ENCODE assay signal across 8 cellular contexts in the genomic region with DNA sequence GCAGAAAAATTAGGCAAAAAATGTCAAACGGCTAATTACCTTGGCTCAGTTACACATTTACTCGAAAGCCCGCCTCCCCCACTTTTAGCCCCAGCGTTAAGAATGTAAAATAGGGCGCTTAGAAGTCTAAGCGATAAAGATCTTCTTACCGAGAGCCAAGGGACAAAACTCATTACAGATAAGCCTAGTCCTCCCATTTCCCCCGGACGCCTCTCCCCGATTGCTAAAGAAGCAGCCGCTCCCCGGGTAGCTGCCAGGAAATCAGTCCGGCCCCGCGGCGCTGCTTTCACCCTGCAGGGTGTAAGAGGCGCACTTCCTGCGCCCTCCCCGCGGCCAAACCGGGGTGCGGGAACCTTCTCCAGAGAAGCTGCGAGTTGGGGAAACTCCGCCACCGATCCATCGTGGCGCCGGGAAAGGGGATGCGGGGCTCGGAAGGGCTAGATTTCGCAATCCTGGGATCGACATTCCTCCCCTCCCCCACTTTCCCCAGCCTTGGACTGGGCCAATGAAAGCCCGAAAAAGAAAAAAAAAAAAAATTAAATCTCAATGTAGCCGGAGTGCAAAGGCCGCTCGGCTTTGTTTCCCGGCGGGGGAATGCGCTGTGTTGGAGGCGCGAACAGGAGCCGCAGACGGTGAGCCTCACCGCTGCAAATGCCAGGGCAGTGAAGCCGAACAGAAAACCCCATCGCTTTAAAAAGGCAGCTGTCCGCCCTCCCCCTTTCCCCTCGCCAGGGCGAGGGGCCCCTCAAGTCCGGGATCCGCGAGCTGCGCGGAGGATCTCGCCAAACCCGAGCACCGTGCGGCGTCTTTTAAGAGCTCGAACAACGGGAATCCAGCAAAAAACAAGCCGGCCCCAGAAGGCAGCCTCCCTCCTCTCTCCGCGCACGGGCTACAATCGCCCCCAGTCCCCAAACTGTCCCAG. TPM values are rescaled to one million over a fixed set of nuclear protein-coding genes. Genes with fewer than 3 reads are reported as not detected.
DNase-seq lines count a peak whose midpoint lies in the region; ATAC-seq, FAIRE-seq and TF ChIP-seq lines count a peak whose summit lies in the region.

No MANE protein-coding gene starts in this region.

- no peaks in the 10 kb centered on the region for H3F3A ChIP-seq in PC-9 (ENCODE audit: insufficient read depth, low read depth)

- FAIRE-seq in keratinocyte (lab: Jason Lieb, UNC), result peak; percentile 5

- H3K79me2 ChIP-seq in PC-9 (ENCODE audit: low read depth) (0 out of 2 replicates have a peak, but pooled peaks cover 5% of the 10 kb centered on the region), keratinocyte (ENCODE audit: control insufficient read depth, insufficient read depth, low read length) (peaks cover 33% of the 10 kb centered on the region)

- POLR2A ChIA-PET in PC-9 (lab: Charles Lee; ENCODE audit: unreplicated experiment), result interaction anchor here (0.7 kb wide), 2 partner anchors 165 to 630 kb away, joined by 12 to 13 read pairs; no protein-coding TSS in a partner anchor

- peaks cover 56% of the 10 kb centered on the region for H3K27me3 ChIP-seq in HL-60 (ENCODE audit: insufficient read depth, poor library complexity, severe bottlenecking)
- no peaks in the 10 kb centered on the region for H3K27me3 ChIP-seq in PC-9 (ENCODE audit: insufficient read depth, low read depth)
- H3K27me3 ChIP-seq in keratinocyte (ENCODE audit: control insufficient read depth, extremely low read depth, insufficient read depth, low read length), result no peaks in the 10 kb centered on the region

- peak overlapping the region; percentile 39 for H3K4me3 ChIP-seq in HL-60 (replicated peaks; ENCODE audit: insufficient read depth, low read length)
- peak overlapping the region; percentile 74 for H3K4me3 ChIP-seq in PC-9
- H3K4me3 ChIP-seq in keratinocyte (ENCODE audit: control insufficient read depth in 2 of 3, extremely low read depth in 1 of 3, insufficient read depth in 2 of 3, low read depth in 1 of 3, low read length in 3 of 3), result peak overlapping the region; percentile 70 to 91 (median 79)
- H3K4me3 ChIP-seq in skin epidermis, result peak overlapping the region; percentile 47 to 72 (median 57)

- no peaks in the 10 kb centered on the region for H3K9me2 ChIP-seq in PC-9 (ENCODE audit: insufficient read depth)

- H3K9me3 ChIP-seq in PC-9 (ENCODE audit: insufficient read depth, low read depth), result no peaks in the 10 kb centered on the region
- H3K9me3 ChIP-seq in keratinocyte (ENCODE audit: control insufficient read depth, low read depth, low read length), result no peaks in the 10 kb centered on the region

- H3K9me1 ChIP-seq in keratinocyte (ENCODE audit: control insufficient read depth, extremely low read depth, insufficient read depth, low read length), result no peaks in the 10 kb centered on the region

- dilution Hi-C loops in keratinocyte (cut with MboI; ENCODE audit: extremely low pct_ligation_motif_present, low sequenced_read_pairs), result no loop called here

- DNase-seq in C1 segment of cervical spinal cord (lab: John Stamatoyannopoulos, UW), result peak in 12 of 14 donors; percentile 3 to 70 (median 46)
- DNase-seq in HL-60 (ENCODE audit: low read depth in 1 of 2, low spot score in 1 of 2), result peak in 1 of 2 experiments; percentile 62
- peak; percentile 71 to 73 for DNase-seq in PC-9
- DNase-seq in caudate nucleus (lab: John Stamatoyannopoulos, UW), result peak in 48 of 61 donors; percentile 11 to 78 (median 48)
- no peak for DNase-seq in keratinocyte (ENCODE audit: low read depth, low spot score)

- BruUV-seq in PC-9 (replicated peaks; lab: Mats Ljungman, UMichigan), result TSS peak; percentile 71

- peak overlapping the region; percentile 88 for H3K9ac ChIP-seq in keratinocyte (ENCODE audit: control insufficient read depth, extremely low read depth, insufficient read depth, low read length)

- no peaks in the 10 kb centered on the region for H4K20me1 ChIP-seq in PC-9 (ENCODE audit: insufficient read depth)
- H4K20me1 ChIP-seq in keratinocyte (ENCODE audit: control insufficient read depth, extremely low read depth, insufficient read depth, low read length), result peaks cover 3% of the 10 kb centered on the region

- H3K27ac ChIP-seq in HL-60 (replicated peaks) (no peak overlapping the region), PC-9 (0 out of 2 replicates have a peak overlapping the region, but pooled peaks have one; percentile 1), caudate nucleus (ENCODE audit: low read depth, low read length) (peak overlapping the region; percentile 76), keratinocyte (ENCODE audit: control insufficient read depth, insufficient read depth, low read length) (peak overlapping the region; percentile 84), skin epidermis (peak overlapping the region; percentile 62 to 94 (median 88))

- H3K4me2 ChIP-seq in PC-9, result peak overlapping the region; percentile 84
- peak overlapping the region; percentile 73 for H3K4me2 ChIP-seq in keratinocyte (ENCODE audit: control insufficient read depth, extremely low read depth, insufficient read depth, low read depth, low read length)

- H2AFZ ChIP-seq in PC-9 (peak overlapping the region; percentile 85), keratinocyte (ENCODE audit: control insufficient read depth, low read length) (peak overlapping the region; percentile 92)

- ATAC-seq in GM19043 (IDR thresholded peaks at IDR 0.05; ENCODE audit: low read depth, unreplicated experiment) (peak; percentile 59), GM18873 (IDR thresholded peaks at IDR 0.05; ENCODE audit: low FRiP score, unreplicated experiment) (no peak)

- H3K36me3 ChIP-seq in PC-9 (ENCODE audit: low read depth), result no peaks in the 10 kb centered on the region
- H3K36me3 ChIP-seq in keratinocyte (ENCODE audit: control insufficient read depth in 2 of 2, extremely low read depth in 1 of 2, insufficient read depth in 2 of 2, low read length in 2 of 2), result no peaks in the 10 kb centered on the region

- H3K4me1 ChIP-seq in PC-9 (replicated peaks; ENCODE audit: insufficient read depth), result no peaks in the 10 kb centered on the region
- H3K4me1 ChIP-seq in keratinocyte (ENCODE audit: control insufficient read depth, extremely low read depth, insufficient read depth, low read length), result peaks cover 11% of the 10 kb centered on the region

- intact Hi-C loops in PC-9 (cut with micrococcal nuclease; ENCODE audit: unreplicated experiment), result loop anchor here (1.0 to 5.0 kb wide), 3 partner anchors 68 to 572 kb away; no protein-coding TSS in a partner anchor

- TF ChIP-seq CTCF in HL-60 (IDR thresholded peaks at IDR 0.05; ENCODE audit: insufficient read depth, low read length) (no peak), PC-9 (conservative IDR thresholded peaks at IDR 0.05) (no peak), keratinocyte (optimal IDR thresholded peaks at IDR 0.05 in 1 of 3, IDR thresholded peaks at IDR 0.05 in 1 of 3, conservative IDR thresholded peaks at IDR 0.05 in 1 of 3; ENCODE audit: extremely low read depth in 1 of 3, insufficient read depth in 2 of 3, low read length in 3 of 3) (peak in 1 of 3 experiments; percentile 18)

- CTCF ChIA-PET in PC-9 (lab: Charles Lee), result interaction anchor here (0.9 kb wide), 1 partner anchor 30 kb away, joined by 6 read pairs; no protein-coding TSS in a partner anchor

RNA-seq across cellular contexts. Expression of gene PTPRG, which starts 0.7 kb away (rescaled TPM):
- 22.0 and 32.9 TPM in 2 replicates for total RNA-seq in PC-9 (2021)
- polyA plus RNA-seq in keratinocyte, result 10.0 to 17.7 TPM (median 12.1 TPM) in 3 replicates
- polyA plus RNA-seq in keratinocyte (2011; ENCODE audit: low read depth), result 6.6 TPM
- 3.3 and 6.6 TPM in 2 replicates for polyA plus RNA-seq in keratinocyte (2011; cell fraction: cytosol; rRNA removed)
- polyA plus RNA-seq in keratinocyte (2011; cell fraction: nucleus; rRNA removed), result 25.3 and 25.7 TPM in 2 replicates
- 4.6 and 15.9 TPM in 2 replicates for polyA plus RNA-seq in keratinocyte (2012; ENCODE audit: low replicate concordance)
- polyA minus RNA-seq in keratinocyte, result 32.9 to 58.1 TPM (median 52.0 TPM) in 3 replicates
- 20.0 TPM for polyA minus RNA-seq in keratinocyte (2011; cell fraction: cytosol; rRNA and poly(A)+ RNA removed)
- polyA minus RNA-seq in keratinocyte (2011; cell fraction: nucleus; rRNA and poly(A)+ RNA removed), result 87.3 and 142 TPM in 2 replicates
